Comparison of ENCODE assay signal across 15 cellular contexts in the genomic region with DNA sequence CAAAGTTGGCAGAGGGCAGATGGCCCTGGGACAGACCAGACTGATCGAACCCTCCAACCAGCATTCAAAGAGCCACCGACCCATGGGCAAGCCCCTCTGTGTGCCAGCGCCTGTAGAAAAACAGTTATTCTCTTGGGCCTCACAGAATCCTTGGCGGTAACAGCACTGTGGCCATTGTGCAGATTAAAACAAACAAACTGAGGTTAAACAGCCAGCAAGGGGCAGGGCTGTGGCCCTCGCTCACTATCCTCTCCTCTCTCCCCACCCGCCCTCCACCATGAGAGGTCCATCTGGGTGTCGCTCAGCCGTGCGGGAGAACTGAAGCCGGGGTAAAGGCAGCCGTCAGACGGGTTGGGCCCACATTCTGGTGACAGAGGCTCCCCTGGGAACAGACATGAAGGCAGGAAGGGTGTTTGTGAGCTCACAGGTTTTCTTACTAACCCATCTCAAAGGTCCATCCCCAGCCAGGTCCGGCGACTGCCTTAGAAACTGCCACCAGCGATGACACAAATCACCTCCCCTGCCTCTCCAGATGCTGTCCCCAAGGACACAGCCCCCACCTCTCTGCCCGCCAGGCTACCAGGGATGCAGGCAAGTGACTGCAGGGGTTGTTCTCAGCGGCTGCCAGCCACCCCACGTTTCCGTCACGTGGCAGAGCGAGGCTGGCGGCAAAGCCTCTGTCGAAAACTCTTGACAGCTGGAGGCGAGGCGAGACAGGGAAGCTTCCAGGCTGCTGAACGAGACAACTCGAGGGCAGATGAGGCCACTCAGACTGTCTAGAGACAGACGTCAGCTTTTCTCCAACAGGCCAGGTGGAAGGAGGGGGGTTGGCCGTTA.
A peak's percentile ranks its signal among the peaks of the same experiment; 100 is the strongest.
DNase-seq lines count a peak whose midpoint lies in the region; ATAC-seq and TF ChIP-seq lines count a peak whose summit lies in the region.
"Had no signal": no experiment of that assay in that cellular context is flagged by ENCODE, and none has a peak within 500 bp of the region (broad histone marks: within the 10 kb centered on the region; RNA-seq: fewer than 3 reads in every experiment).

No MANE protein-coding gene starts in this region.

- TF ChIP-seq CTCF in fibroblast of mammary gland (conservative IDR thresholded peaks at IDR 0.05; ENCODE audit: control insufficient read depth, insufficient read depth, low read depth, low read length) (no peak), nephron (IDR thresholded peaks at IDR 0.05; ENCODE audit: unreplicated experiment in 3 of 3) (no peak)

- peaks cover 17 to 43% (median 31%) of the 10 kb centered on the region in 10 experiments for H3K4me1 ChIP-seq in BLaER1 treated with 17β-estradiol and CSF1 and Interleukin-3, amounts not matched to agents 10 nM and 100 nM

- no peaks in the 10 kb centered on the region for H3K9me3 Mint-ChIP-seq in nephron
- H3K9me3 Mint-ChIP-seq: activated naive CD8-positive, alpha-beta T cell treated with anti-CD3 and anti-CD28 coated beads, Interleukin-2, amount 10 ng/mL, durations not matched to agents 7 days and 5 days; H9 had no signal

- peaks cover 21% of the 10 kb centered on the region for H3K36me3 Mint-ChIP-seq in nephron (ENCODE audit: low read depth)
- H3K36me3 Mint-ChIP-seq: activated naive CD8-positive, alpha-beta T cell treated with anti-CD3 and anti-CD28 coated beads, Interleukin-2, amount 10 ng/mL, durations not matched to agents 7 days and 5 days had no signal

- no peaks in the 10 kb centered on the region for H3K27me3 Mint-ChIP-seq in nephron (ENCODE audit: low read depth)
- H3K27me3 Mint-ChIP-seq: activated naive CD8-positive, alpha-beta T cell treated with anti-CD3 and anti-CD28 coated beads, Interleukin-2, amount 10 ng/mL, durations not matched to agents 7 days and 5 days had no signal

- H3K9ac ChIP-seq in BLaER1 treated with 17β-estradiol and CSF1 and Interleukin-3, amounts not matched to agents 10 nM and 100 nM = peak overlapping the region in 1 of 11 experiments; percentile 43; a peak in 3 of 22 replicates

- ATAC-seq in GM21367 (IDR thresholded peaks at IDR 0.05; ENCODE audit: unreplicated experiment) (no peak), GM21529 (IDR thresholded peaks at IDR 0.05; ENCODE audit: unreplicated experiment) (no peak)
- ATAC-seq: stimulated activated naive CD8-positive, alpha-beta T cell treated with anti-CD3 and anti-CD28 coated beads, Interleukin-15, Interleukin-2, amounts not matched to agents 100 U/mL and 50 U/mL, for 24 hours had no signal

- peak overlapping the region; percentile 34 to 58 (median 57) for H3K27ac Mint-ChIP-seq in nephron
- H3K27ac Mint-ChIP-seq: activated naive CD8-positive, alpha-beta T cell treated with anti-CD3 and anti-CD28 coated beads, Interleukin-2, amount 10 ng/mL, durations not matched to agents 7 days and 5 days had no signal

- peaks cover 13 to 67% (median 59%) of the 10 kb centered on the region in 11 experiments; a peak in 21 of 22 replicates for H4K20me1 ChIP-seq in BLaER1 treated with 17β-estradiol and CSF1 and Interleukin-3, amounts not matched to agents 10 nM and 100 nM

- peaks cover 0 to 21% (median 0%) of the 10 kb centered on the region in 11 experiments; a peak in 6 of 22 replicates for H3K27me3 ChIP-seq in BLaER1 treated with 17β-estradiol and CSF1 and Interleukin-3, amounts not matched to agents 10 nM and 100 nM

- peaks cover 0 to 36% (median 11%) of the 10 kb centered on the region in 11 experiments; a peak in 14 of 22 replicates for H3K36me3 ChIP-seq in BLaER1 treated with 17β-estradiol and CSF1 and Interleukin-3, amounts not matched to agents 10 nM and 100 nM

- no peak overlapping the region for H3K4me3 Mint-ChIP-seq in nephron
- H3K4me3 Mint-ChIP-seq: activated naive CD8-positive, alpha-beta T cell treated with anti-CD3 and anti-CD28 coated beads, Interleukin-2, amount 10 ng/mL, durations not matched to agents 7 days and 5 days; H9 had no signal

- H3K27ac ChIP-seq in BLaER1 treated with 17β-estradiol and CSF1 and Interleukin-3, amounts not matched to agents 10 nM and 100 nM = peak overlapping the region in 3 of 11 experiments; percentile 40 to 43 (median 41); a peak in 4 of 22 replicates
- H3K27ac ChIP-seq: epithelial cell of prostate had no signal

- no peak overlapping the region for H3K4me3 ChIP-seq in BLaER1 treated with 17β-estradiol and CSF1 and Interleukin-3, amounts not matched to agents 10 nM and 100 nM
- H3K4me3 ChIP-seq in fibroblast of mammary gland (ENCODE audit: control insufficient read depth, low read depth, low read length) = no peak overlapping the region

- peak overlapping the region; percentile 49 to 82 (median 68) for H3K4me2 ChIP-seq in BLaER1 treated with 17β-estradiol and CSF1 and Interleukin-3, amounts not matched to agents 10 nM and 100 nM

- H3K9me3 ChIP-seq in BLaER1 treated with 17β-estradiol and CSF1 and Interleukin-3, amounts not matched to agents 10 nM and 100 nM (replicated peaks in 1 of 11) = peaks cover 0 to 10% (median 0%) of the 10 kb centered on the region in 11 experiments; a peak in 2 of 22 replicates

- H3K4me1 Mint-ChIP-seq in nephron = peaks cover 26% of the 10 kb centered on the region
- H3K4me1 Mint-ChIP-seq: activated naive CD8-positive, alpha-beta T cell treated with anti-CD3 and anti-CD28 coated beads, Interleukin-2, amount 10 ng/mL, durations not matched to agents 7 days and 5 days had no signal

- DNase-seq in NCI-H1417 treated with DMSO at 0.1 percent for 48 hours (lab: John Stamatoyannopoulos, UW) = peak; percentile 31
- peak; percentile 22 for DNase-seq in fibroblast of mammary gland (ENCODE audit: low read depth)
- no peak for DNase-seq in stimulated activated CD4-positive, alpha-beta T cell treated with anti-CD3 and anti-CD28 coated beads, Interleukin-2, amount 100 ng/mL, for 48 hours
- DNase-seq in HUDEP-2 (lab: John Stamatoyannopoulos, UW; ENCODE audit: unreplicated experiment in 76 of 76) = no peak
- DNase-seq: activated naive CD8-positive, alpha-beta T cell treated with anti-CD3 and anti-CD28 coated beads, Interleukin-2, amount 10 ng/mL, durations not matched to agents 7 days and 5 days; H9; MM.1S; SHP77; stimulated activated CD4-positive, alpha-beta T cell treated with anti-CD3 and anti-CD28 coated beads, Interleukin-4, amount 100 ng/mL, for 24 hours; stimulated activated naive CD8-positive, alpha-beta T cell treated with anti-CD3 and anti-CD28 coated beads, Interleukin-15, Interleukin-2, amounts not matched to agents 100 U/mL and 50 U/mL, for 24 hours had no signal

Comparison
In these comparisons a context has a peak if more than half of its experiments do, and no peak if none do; other contexts are left out.
1. DNase-seq: peak in NCI-H1417 treated with DMSO at 0.1 percent for 48 hours (single experiment) and fibroblast of mammary gland (single experiment); none in stimulated activated CD4-positive, alpha-beta T cell treated with anti-CD3 and anti-CD28 coated beads, Interleukin-2, amount 100 ng/mL, for 48 hours (0 of 2) and HUDEP-2 (0 of 76).